Comparison of ENCODE assay signal across 21 cellular contexts in the genomic region with DNA sequence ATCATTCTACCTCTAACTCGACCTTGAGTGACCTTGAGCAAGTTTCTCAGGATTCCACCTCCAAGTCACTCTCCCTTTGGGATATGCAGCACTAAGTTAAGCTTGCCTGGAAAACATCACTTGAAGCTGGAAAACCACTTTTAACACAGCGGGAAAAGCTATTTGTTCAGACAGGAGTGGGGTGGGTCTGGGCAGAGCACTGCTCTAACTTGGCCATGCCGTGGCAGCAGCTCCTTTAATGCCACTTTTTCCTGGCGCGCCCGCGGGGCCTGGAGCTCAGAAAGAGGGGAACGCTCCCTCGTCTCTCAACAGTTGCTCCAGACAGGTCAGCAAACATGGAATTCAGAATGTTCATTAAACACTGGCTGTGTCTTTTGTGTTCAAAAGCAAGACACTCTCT. TPM values are rescaled to one million over a fixed set of nuclear protein-coding genes. Genes with fewer than 3 reads are reported as not detected.
A peak's percentile ranks its signal among the peaks of the same experiment; 100 is the strongest.
DNase-seq lines count a peak whose midpoint lies in the region; ATAC-seq and TF ChIP-seq lines count a peak whose summit lies in the region.
"Had no signal": no experiment of that assay in that cellular context is flagged by ENCODE, and none has a peak within 500 bp of the region (broad histone marks: within the 10 kb centered on the region; RNA-seq: fewer than 3 reads in every experiment).

No MANE protein-coding gene starts in this region.

- H3K27me3 ChIP-seq in GM23248 (replicated peaks; ENCODE audit: insufficient read depth) (no peaks in the 10 kb centered on the region), mammary epithelial cell (ENCODE audit: insufficient read depth, low read length) (no peaks in the 10 kb centered on the region), stomach (no peaks in the 10 kb centered on the region), colonic mucosa (no peaks in the 10 kb centered on the region)

- no peak for ATAC-seq in GM18909 (IDR thresholded peaks at IDR 0.05; ENCODE audit: poor library complexity, unreplicated experiment)
- ATAC-seq: SK-N-SH treated with all-trans-retinoic acid at 6 μM for 48 hours had no signal

- H3K4me3 ChIP-seq in GM23248: no peak overlapping the region
- H3K4me3 ChIP-seq in mammary epithelial cell (replicated peaks in 1 of 3; ENCODE audit: insufficient read depth in 1 of 3, low read depth in 2 of 3, low read length in 3 of 3): peak overlapping the region in 1 of 3 experiments; percentile 16
- no peak overlapping the region for H3K4me3 ChIP-seq in stomach
- no peak overlapping the region for H3K4me3 ChIP-seq in colonic mucosa

- H3K79me2 ChIP-seq in GM23248 (ENCODE audit: insufficient read depth) (peaks cover 84% of the 10 kb centered on the region), mammary epithelial cell (ENCODE audit: insufficient read depth, low read length) (peaks cover 98% of the 10 kb centered on the region)

- H3K36me3 ChIP-seq in GM23248 (ENCODE audit: low read depth): no peaks in the 10 kb centered on the region
- H3K36me3 ChIP-seq in mammary epithelial cell (ENCODE audit: insufficient read depth, low read length): peaks cover 15% of the 10 kb centered on the region
- H3K36me3 ChIP-seq in stomach: no peaks in the 10 kb centered on the region
- H3K36me3 ChIP-seq in colonic mucosa: no peaks in the 10 kb centered on the region

- TF ChIP-seq CTCF in mammary epithelial cell (conservative IDR thresholded peaks at IDR 0.05 in 1 of 2, IDR thresholded peaks at IDR 0.05 in 1 of 2; ENCODE audit: extremely low read depth in 1 of 2, insufficient read depth in 1 of 2, low read depth in 1 of 2, low read length in 2 of 2): peak in 1 of 2 donors; percentile 37
- TF ChIP-seq CTCF in mesothelial cell of epicardium (IDR thresholded peaks at IDR 0.05; ENCODE audit: unreplicated experiment): no peak
- no peak for TF ChIP-seq CTCF in stomach (IDR thresholded peaks at IDR 0.05)
- no peak for TF ChIP-seq CTCF in endothelial cell (IDR thresholded peaks at IDR 0.05; ENCODE audit: unreplicated experiment)
- no peak for TF ChIP-seq CTCF in colonic mucosa (IDR thresholded peaks at IDR 0.05)

- H3K27ac ChIP-seq in GM23248 (peak overlapping the region; percentile 99), mammary epithelial cell (ENCODE audit: insufficient read depth, low read depth, low read length) (peak overlapping the region; percentile 96), stomach (peak overlapping the region in 3 of 5 donors; percentile 45 to 61 (median 56)), colonic mucosa (no peak overlapping the region)
- H3K27ac ChIP-seq: KMS-11, VCaP had no signal

- dilution Hi-C loops in mammary epithelial cell (cut with HindIII; ENCODE audit: low sequenced_read_pairs): no loop called here

- H3K9me2 ChIP-seq in GM23248 (ENCODE audit: insufficient read depth): no peaks in the 10 kb centered on the region

- H3K4me3 Mint-ChIP-seq in mesothelial cell of epicardium (no peak overlapping the region), endothelial cell (ENCODE audit: unreplicated experiment) (no peak overlapping the region)
- H3K4me3 Mint-ChIP-seq: brain had no signal

- H4K20me1 ChIP-seq in GM23248 (ENCODE audit: insufficient read depth): no peaks in the 10 kb centered on the region
- H4K20me1 ChIP-seq in mammary epithelial cell (ENCODE audit: insufficient read depth, low read length): no peaks in the 10 kb centered on the region

- DNase-seq in GM23248: peak; percentile 37
- DNase-seq in mammary epithelial cell: no peak
- no peak for DNase-seq in mesothelial cell of epicardium (ENCODE audit: low spot score in 2 of 2, unreplicated experiment in 2 of 2)
- no peak for DNase-seq in stomach
- no peak for DNase-seq in endothelial cell (ENCODE audit: low spot score)
- DNase-seq in colonic mucosa: no peak
- no peak for DNase-seq in DMS 273 treated with DMSO at 0.1 percent for 48 hours (lab: John Stamatoyannopoulos, UW)
- DNase-seq: activated effector memory CD4-positive, alpha-beta T cell treated with Interleukin-2 at 50 U/mL for 16 hours; AML-193; effector CD8-positive, alpha-beta T cell; H7; kidney; NCI-H1436; NCI-H446; retina; stimulated activated CD4-positive, alpha-beta T cell treated with anti-CD3 and anti-CD28 coated beads, Interleukin-4, amount 100 ng/mL, for 24 hours had no signal

- H3K27me3 Mint-ChIP-seq in mesothelial cell of epicardium (ENCODE audit: low read depth): no peaks in the 10 kb centered on the region
- no peaks in the 10 kb centered on the region for H3K27me3 Mint-ChIP-seq in endothelial cell (ENCODE audit: unreplicated experiment)
- H3K27me3 Mint-ChIP-seq: brain had no signal

- H3K27ac Mint-ChIP-seq in mesothelial cell of epicardium: peak overlapping the region; percentile 64
- no peak overlapping the region for H3K27ac Mint-ChIP-seq in endothelial cell (ENCODE audit: unreplicated experiment)

- peaks cover 4% of the 10 kb centered on the region for H3K9me3 Mint-ChIP-seq in mesothelial cell of epicardium
- no peaks in the 10 kb centered on the region for H3K9me3 Mint-ChIP-seq in endothelial cell (ENCODE audit: unreplicated experiment)

- peaks cover 63% of the 10 kb centered on the region for H3K4me1 ChIP-seq in GM23248 (ENCODE audit: insufficient read depth)
- peaks cover 74% of the 10 kb centered on the region for H3K4me1 ChIP-seq in mammary epithelial cell (ENCODE audit: insufficient read depth, low read length)
- H3K4me1 ChIP-seq in stomach: peaks cover 0 to 39% (median 17%) of the 10 kb centered on the region in 4 donors
- H3K4me1 ChIP-seq in colonic mucosa: no peaks in the 10 kb centered on the region

- peaks cover 66% of the 10 kb centered on the region for H3F3A ChIP-seq in GM23248 (ENCODE audit: insufficient read depth)

- intact Hi-C loops in mammary epithelial cell (cut with micrococcal nuclease) (loop anchor here (5.0 kb wide), 1 partner anchor 78 kb away; no protein-coding TSS in a partner anchor), stomach (cut with DNase I; ENCODE audit: low total_unique reads) (no loop called here), colonic mucosa (cut with DNase I) (no loop called here)

- WGBS in GM23248 (ENCODE audit: low coverage in 1 of 2, low lambda C conversion rate in 2 of 2, missing lambda C conversion rate in 2 of 2), 2 experiments: 22 to 33% methylated on average over 9 of the region's 9 CpGs
- 4% methylated on average over 7 of the region's 9 CpGs for WGBS in mammary epithelial cell (ENCODE audit: low coverage, missing lambda C conversion rate)
- 76 to 79% (median 77%) methylated on average over 9 of the region's 9 CpGs for WGBS in stomach, 5 donors

- H3K9me3 ChIP-seq in GM23248 (ENCODE audit: low read depth) (no peaks in the 10 kb centered on the region), mammary epithelial cell (replicated peaks; ENCODE audit: insufficient read depth, low read length) (no peaks in the 10 kb centered on the region), stomach (no peaks in the 10 kb centered on the region), colonic mucosa (no peaks in the 10 kb centered on the region)

- no peak for TF ChIP-seq POLR2A in stomach (IDR thresholded peaks at IDR 0.05)

- TF ChIP-seq EP300 in stomach (IDR thresholded peaks at IDR 0.05): no peak

- CTCF ChIA-PET in mammary epithelial cell (lab: Charles Lee; ENCODE audit: low non-redundant PET): no interaction called here

- BruUV-seq in mammary epithelial cell (replicated peaks; lab: Mats Ljungman, UMichigan): TSS peak; percentile 14

- in situ Hi-C loops in GM23248 (cut with MboI) (no loop called here), mammary epithelial cell (cut with MboI; ENCODE audit: low sequenced_read_pairs in 2 of 2) (no loop called here)

- H2AFZ ChIP-seq in GM23248: no peak overlapping the region
- no peak overlapping the region for H2AFZ ChIP-seq in mammary epithelial cell (ENCODE audit: low read depth, low read length)

- H3K36me3 Mint-ChIP-seq in mesothelial cell of epicardium (no peaks in the 10 kb centered on the region), endothelial cell (ENCODE audit: low read depth, unreplicated experiment) (peaks cover 6% of the 10 kb centered on the region)
- H3K36me3 Mint-ChIP-seq: brain had no signal

- H3K4me1 Mint-ChIP-seq in mesothelial cell of epicardium (peaks cover 20% of the 10 kb centered on the region), endothelial cell (ENCODE audit: unreplicated experiment) (no peaks in the 10 kb centered on the region)

- peak overlapping the region; percentile 49 for H3K4me2 ChIP-seq in GM23248 (ENCODE audit: unreplicated experiment)
- H3K4me2 ChIP-seq in mammary epithelial cell (ENCODE audit: insufficient read depth, low read depth, low read length): peak overlapping the region; percentile 85
- H3K4me2 ChIP-seq: KMS-11 had no signal

- H3K9ac ChIP-seq in GM23248 (peak overlapping the region; percentile 77), mammary epithelial cell (ENCODE audit: insufficient read depth, low read length) (peak overlapping the region; percentile 83), colonic mucosa (ENCODE audit: low read depth in 2 of 2, low read length in 2 of 2) (no peak overlapping the region)
- H3K9ac ChIP-seq: KMS-11 had no signal

RNA-seq across cellular contexts. Expression of gene EGFR, which starts 35.4 kb away (rescaled TPM):
- 53.5 and 55.0 TPM in 2 replicates for total RNA-seq in GM23248 (2014; rRNA removed; shearing (Covaris generic))
- 48.7 and 50.9 TPM in 2 replicates for polyA plus RNA-seq in GM23248 (2016; fragmentation: Nextera tagmentation; extraction: Ambion mirVana)
- 100 to 1,000 TPM; 304 to 534 TPM for total RNA-seq in mammary epithelial cell
- polyA plus RNA-seq in mammary epithelial cell: 169 TPM
- 379 TPM for polyA minus RNA-seq in mammary epithelial cell
- 16.3 to 19.4 TPM (median 18.6 TPM) in 3 replicates for total RNA-seq in mesothelial cell of epicardium
- 10 to 100 TPM; 31.7 to 43.4 (median 35.2) TPM for total RNA-seq in stomach
- 10 to 100 TPM in 1 of 3 donors, 1 to 10 TPM in 2; 3.4 to 10.9 (median 3.5) TPM for polyA plus RNA-seq in stomach
- 5.0 TPM for total RNA-seq in endothelial cell (ENCODE audit: unreplicated experiment)
- total RNA-seq in colonic mucosa: 10 to 100 TPM; 57.8 to 63.4 TPM

Comparison
In these comparisons a context has a peak if more than half of its experiments do, and no peak if none do; other contexts are left out.
1. H3K9ac ChIP-seq: peak in GM23248 (single experiment) and mammary epithelial cell (single experiment); none in colonic mucosa (0 of 2).